Comparison of ENCODE assay signal across 25 cellular contexts in the genomic region with DNA sequence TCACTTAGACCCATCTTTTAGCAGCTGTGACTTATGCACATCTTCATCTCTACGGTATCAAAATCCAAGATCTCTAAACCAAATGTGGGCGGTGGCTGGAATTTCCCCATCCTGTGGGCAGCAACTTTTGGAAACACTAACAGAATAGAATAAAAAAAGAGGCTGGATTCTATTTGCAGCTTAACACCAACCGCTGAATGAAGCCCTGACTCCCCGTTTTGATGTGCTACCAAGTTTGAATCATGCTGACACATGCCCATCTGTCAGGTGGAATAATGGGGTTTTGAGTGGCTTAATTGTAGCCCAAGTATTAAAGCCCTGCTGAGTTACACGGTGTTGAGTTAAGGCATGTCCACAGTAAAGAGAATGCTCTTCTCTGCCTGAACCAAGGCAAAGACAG.
A peak's percentile ranks its signal among the peaks of the same experiment; 100 is the strongest.
DNase-seq lines count a peak whose midpoint lies in the region; ATAC-seq and TF ChIP-seq lines count a peak whose summit lies in the region.
"Had no signal": no experiment of that assay in that cellular context is flagged by ENCODE, and none has a peak within 500 bp of the region (broad histone marks: within the 10 kb centered on the region; RNA-seq: fewer than 3 reads in every experiment).

No MANE protein-coding gene starts in this region.

- no peak overlapping the region for H3K4me3 ChIP-seq in CD8-positive, alpha-beta memory T cell (ENCODE audit: low read length)
- H3K4me3 ChIP-seq in upper lobe of left lung, result no peak overlapping the region
- H3K4me3 ChIP-seq: cardiac muscle cell, hepatocyte, SJCRH30, suprapubic skin, uterus had no signal

- POLR2A ChIA-PET in CD8-positive, alpha-beta memory T cell (lab: Charles Lee), result no interaction called here

- H3K9me3 ChIP-seq in CD8-positive, alpha-beta memory T cell (ENCODE audit: low read length), result no peaks in the 10 kb centered on the region
- no peaks in the 10 kb centered on the region for H3K9me3 ChIP-seq in upper lobe of left lung
- H3K9me3 ChIP-seq: SJCRH30, suprapubic skin, uterus had no signal

- H3K27me3 ChIP-seq in CD8-positive, alpha-beta memory T cell (ENCODE audit: insufficient read depth, low read length, poor library complexity, severe bottlenecking), result no peaks in the 10 kb centered on the region
- no peaks in the 10 kb centered on the region for H3K27me3 ChIP-seq in upper lobe of left lung
- H3K27me3 ChIP-seq: cardiac muscle cell, hepatocyte, SJCRH30, uterus had no signal

- 82 to 85% methylated on average over 5 of the region's 5 CpGs for WGBS in upper lobe of left lung, 2 donors

- no peak for ATAC-seq in GM19035 (IDR thresholded peaks at IDR 0.05; ENCODE audit: unreplicated experiment)
- ATAC-seq in upper lobe of left lung (ENCODE audit: low FRiP score in 2 of 2), result no peak
- ATAC-seq: Panc1; stimulated activated effector memory CD8-positive, alpha-beta T cell treated with anti-CD3 and anti-CD28 coated beads, Interleukin-12 subunit alpha, Interleukin-12 subunit beta, amount 100 ng/mL, for 72 hours had no signal

- no peak overlapping the region for H3K27ac ChIP-seq in CD8-positive, alpha-beta memory T cell (ENCODE audit: low read depth, low read length)
- H3K27ac ChIP-seq in upper lobe of left lung, result no peak overlapping the region
- H3K27ac ChIP-seq: cardiac muscle cell, hepatocyte, SJCRH30, suprapubic skin, uterus had no signal

- H3K4me1 ChIP-seq in CD8-positive, alpha-beta memory T cell (ENCODE audit: insufficient read depth, low read length), result no peaks in the 10 kb centered on the region
- no peaks in the 10 kb centered on the region for H3K4me1 ChIP-seq in upper lobe of left lung
- H3K4me1 ChIP-seq: SJCRH30, suprapubic skin, uterus had no signal

- TF ChIP-seq EP300 in upper lobe of left lung (IDR thresholded peaks at IDR 0.05), result no peak

- TF ChIP-seq CTCF in upper lobe of left lung (IDR thresholded peaks at IDR 0.05), result no peak

- DNase-seq in DMS 273 treated with DMSO at 0.1 percent for 48 hours (lab: John Stamatoyannopoulos, UW) (peak; percentile 67), NCI-H1694 treated with DMSO at 0.1 percent for 48 hours (lab: John Stamatoyannopoulos, UW) (peak; percentile 59), RPMI7951 (ENCODE audit: low read depth) (peak; percentile 73), inferior parietal cortex (ENCODE audit: extremely low spot score) (peak; percentile 43), upper lobe of left lung (no peak), NCI-H187 (lab: John Stamatoyannopoulos, UW) (no peak)
- DNase-seq in CD8-positive, alpha-beta memory T cell, result no peak
- DNase-seq: activated CD4-positive, alpha-beta T cell treated with anti-CD3 and anti-CD28 coated beads for 4 hours; activated naive CD4-positive, alpha-beta T cell treated with Interleukin-2 at 50 U/mL for 16 hours; activated T-cell treated with anti-CD3 and anti-CD28 coated beads, Interleukin-2, amount 50 U/mL, for 48 hours; dermis blood vessel endothelial cell; foreskin fibroblast; NCI-H1048; NCI-H2107; NK-92 treated with Interleukin-12 subunit alpha and Interleukin-12 subunit beta, amount 100 ng/mL, for 24 hours; SJCRH30; small intestine; stimulated activated CD4-positive, alpha-beta T cell treated with anti-CD3 and anti-CD28 coated beads, Interleukin-2, amount 100 ng/mL, for 24 hours; uterus had no signal

- H3K36me3 Mint-ChIP-seq in CD8-positive, alpha-beta memory T cell, result no peaks in the 10 kb centered on the region
- H3K36me3 Mint-ChIP-seq: stimulated activated effector memory CD8-positive, alpha-beta T cell treated with anti-CD3 and anti-CD28 coated beads, Interleukin-12 subunit alpha, Interleukin-12 subunit beta, amount 100 ng/mL, for 72 hours had no signal

- CTCF ChIA-PET in CD8-positive, alpha-beta memory T cell (lab: Charles Lee), result no interaction called here

- no peaks in the 10 kb centered on the region for H3K36me3 ChIP-seq in CD8-positive, alpha-beta memory T cell (ENCODE audit: insufficient read depth, low read length)
- H3K36me3 ChIP-seq in upper lobe of left lung, result no peaks in the 10 kb centered on the region
- H3K36me3 ChIP-seq: cardiac muscle cell, SJCRH30, suprapubic skin, uterus had no signal

- peaks cover 6 to 19% of the 10 kb centered on the region in 2 donors for H3K27me3 Mint-ChIP-seq in CD8-positive, alpha-beta memory T cell

- H3K9me3 Mint-ChIP-seq in CD8-positive, alpha-beta memory T cell, result no peaks in the 10 kb centered on the region
- H3K9me3 Mint-ChIP-seq: stimulated activated effector memory CD8-positive, alpha-beta T cell treated with anti-CD3 and anti-CD28 coated beads, Interleukin-12 subunit alpha, Interleukin-12 subunit beta, amount 100 ng/mL, for 72 hours had no signal

- no peak overlapping the region for H3K27ac Mint-ChIP-seq in CD8-positive, alpha-beta memory T cell
- H3K27ac Mint-ChIP-seq: stimulated activated effector memory CD8-positive, alpha-beta T cell treated with anti-CD3 and anti-CD28 coated beads, Interleukin-12 subunit alpha, Interleukin-12 subunit beta, amount 100 ng/mL, for 72 hours had no signal

- TF ChIP-seq POLR2A in upper lobe of left lung (IDR thresholded peaks at IDR 0.05), result no peak

- H3K4me1 Mint-ChIP-seq in CD8-positive, alpha-beta memory T cell, result no peaks in the 10 kb centered on the region
- H3K4me1 Mint-ChIP-seq: stimulated activated effector memory CD8-positive, alpha-beta T cell treated with anti-CD3 and anti-CD28 coated beads, Interleukin-12 subunit alpha, Interleukin-12 subunit beta, amount 100 ng/mL, for 72 hours had no signal

- no peak overlapping the region for H3K4me3 Mint-ChIP-seq in CD8-positive, alpha-beta memory T cell
- H3K4me3 Mint-ChIP-seq: stimulated activated effector memory CD8-positive, alpha-beta T cell treated with anti-CD3 and anti-CD28 coated beads, Interleukin-12 subunit alpha, Interleukin-12 subunit beta, amount 100 ng/mL, for 72 hours had no signal

Comparison
In these comparisons a context has a peak if more than half of its experiments do, and no peak if none do; other contexts are left out.
1. DNase-seq: peak in DMS 273 treated with DMSO at 0.1 percent for 48 hours (single experiment), NCI-H1694 treated with DMSO at 0.1 percent for 48 hours (single experiment), RPMI7951 (single experiment) and inferior parietal cortex (single experiment); none in CD8-positive, alpha-beta memory T cell (0 of 5), upper lobe of left lung (0 of 2) and NCI-H187 (0 of 2).